In the genomic region with DNA sequence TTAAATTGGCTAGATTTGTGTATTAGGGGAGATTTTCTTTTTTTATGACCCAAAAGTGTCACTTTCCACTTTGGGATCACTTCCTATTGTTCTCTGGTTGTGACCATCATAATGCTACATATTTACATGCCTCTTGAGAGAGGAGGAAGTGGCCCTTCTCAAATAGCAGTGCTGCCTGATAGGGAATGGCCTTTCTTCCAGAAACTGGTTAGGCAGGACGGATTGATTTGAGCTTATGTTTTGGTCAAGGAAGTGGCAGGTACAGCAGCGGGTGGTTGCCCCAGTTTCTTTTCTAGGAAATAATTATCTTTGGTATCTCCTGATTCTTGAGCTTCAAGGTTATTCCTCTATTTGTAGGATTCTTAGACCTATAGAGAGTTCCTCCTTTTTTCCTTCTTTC, we compare ENCODE assay signal across 15 cellular contexts. TPM values are rescaled to one million over a fixed set of nuclear protein-coding genes. Genes with fewer than 3 reads are reported as not detected.
DNase-seq lines count a peak whose midpoint lies in the region; ATAC-seq, FAIRE-seq and TF ChIP-seq lines count a peak whose summit lies in the region.
"Had no signal": no experiment of that assay in that cellular context is flagged by ENCODE, and none has a peak within 500 bp of the region (broad histone marks: within the 10 kb centered on the region; RNA-seq: fewer than 3 reads in every experiment).

No MANE protein-coding gene starts in this region.

- intact Hi-C loops in Calu3 (cut with micrococcal nuclease; ENCODE audit: unreplicated experiment) = no loop called here

- H3K27ac Mint-ChIP-seq in Calu3 (ENCODE audit: unreplicated experiment) (peak overlapping the region; percentile 51), GM23338 (no peak overlapping the region), progenitor cell of endocrine pancreas (peak overlapping the region; percentile 91), T-helper 17 cell (no peak overlapping the region)
- H3K27ac Mint-ChIP-seq: T-cell had no signal

- H3K4me1 ChIP-seq in GM23338 (ENCODE audit: insufficient read depth) = no peaks in the 10 kb centered on the region

- H4K20me1 ChIP-seq in GM23338 (replicated peaks; ENCODE audit: insufficient read depth) = peaks cover 59% of the 10 kb centered on the region

- no peak overlapping the region for H3K4me3 ChIP-seq in GM23338

- no TSS peak for BruUV-seq in Calu3 (replicated peaks; lab: Mats Ljungman, UMichigan)

- H3K27me3 Mint-ChIP-seq in Calu3 (ENCODE audit: unreplicated experiment) (no peaks in the 10 kb centered on the region), GM23338 (ENCODE audit: insufficient read depth, low read depth, poor library complexity) (no peaks in the 10 kb centered on the region), progenitor cell of endocrine pancreas (no peaks in the 10 kb centered on the region), T-helper 17 cell (no peaks in the 10 kb centered on the region)
- H3K27me3 Mint-ChIP-seq: T-cell had no signal

- TF ChIP-seq CTCF in Calu3 (IDR thresholded peaks at IDR 0.05; ENCODE audit: unreplicated experiment) = no peak
- no peak for TF ChIP-seq CTCF in GM23338 (conservative IDR thresholded peaks at IDR 0.05; ENCODE audit: low read depth in 2 of 2)
- TF ChIP-seq CTCF in VCaP (conservative IDR thresholded peaks at IDR 0.05) = no peak
- TF ChIP-seq CTCF in progenitor cell of endocrine pancreas (IDR thresholded peaks at IDR 0.05; ENCODE audit: unreplicated experiment) = no peak

- no peaks in the 10 kb centered on the region for H3K9me3 ChIP-seq in T-helper 17 cell (ENCODE audit: control insufficient read depth, low read length, poor library complexity, severe bottlenecking)

- H3K36me3 ChIP-seq in GM23338 (ENCODE audit: insufficient read depth) = peaks cover 81% of the 10 kb centered on the region

- no peaks in the 10 kb centered on the region for H3K9me3 Mint-ChIP-seq in Calu3 (ENCODE audit: low read depth, unreplicated experiment)
- H3K9me3 Mint-ChIP-seq in GM23338 = no peaks in the 10 kb centered on the region
- no peaks in the 10 kb centered on the region for H3K9me3 Mint-ChIP-seq in progenitor cell of endocrine pancreas (ENCODE audit: low read depth)
- H3K9me3 Mint-ChIP-seq: activated naive CD4-positive, alpha-beta T cell treated with anti-CD3 and anti-CD28 coated beads, Interleukin-2, amount 50 U/mL, for 72 hours; T-cell had no signal

- FAIRE-seq in urothelium cell line (lab: Jason Lieb, UNC) = no peak

- peaks cover 89% of the 10 kb centered on the region for H3K79me2 ChIP-seq in GM23338 (replicated peaks; ENCODE audit: insufficient read depth)

- CTCF ChIA-PET in Calu3 (lab: Charles Lee) = interaction anchor here (0.8 to 1.5 kb wide), 4 partner anchors 11 to 37 kb away, joined by 3 to 9 read pairs (median 4); no protein-coding TSS in a partner anchor

- H3K4me2 ChIP-seq in GM23338 = no peak overlapping the region

- H3K4me3 Mint-ChIP-seq in Calu3 (ENCODE audit: low read depth, unreplicated experiment) (peak overlapping the region; percentile 21), GM23338 (no peak overlapping the region; the same call in 2 of the 3 replicates), progenitor cell of endocrine pancreas (ENCODE audit: low read depth) (no peak overlapping the region), T-helper 17 cell (no peak overlapping the region)
- H3K4me3 Mint-ChIP-seq: T-cell had no signal

- no peaks in the 10 kb centered on the region for H3K9me2 ChIP-seq in GM23338 (ENCODE audit: insufficient read depth)

- no peak overlapping the region for H2AFZ ChIP-seq in GM23338

- 0 out of 2 replicates have a peak overlapping the region, but pooled peaks have one; percentile 73 for H3K27ac ChIP-seq in GM23338 (ENCODE audit: low read depth)
- peak overlapping the region; percentile 97 for H3K27ac ChIP-seq in VCaP

- H3K4me1 Mint-ChIP-seq in Calu3 (ENCODE audit: low read depth, unreplicated experiment) = peaks cover 50% of the 10 kb centered on the region
- H3K4me1 Mint-ChIP-seq in GM23338 = peaks cover 13% of the 10 kb centered on the region; the same call in 2 of the 3 replicates
- H3K4me1 Mint-ChIP-seq in progenitor cell of endocrine pancreas (ENCODE audit: low read depth) = peaks cover 13% of the 10 kb centered on the region
- peaks cover 11% of the 10 kb centered on the region for H3K4me1 Mint-ChIP-seq in T-helper 17 cell

- DNase-seq in Calu3 (peak; percentile 69), GM23338 (ENCODE audit: low spot score) (no peak), progenitor cell of endocrine pancreas (ENCODE audit: low spot score, unreplicated experiment) (no peak), urothelium cell line (ENCODE audit: low spot score) (no peak), T-helper 17 cell (no peak), amygdala (lab: John Stamatoyannopoulos, UW) (no peak), NCI-H2081 (lab: John Stamatoyannopoulos, UW) (no peak)
- DNase-seq: activated CD4-positive, CD25-positive, alpha-beta regulatory T cell treated with anti-CD3 and anti-CD28 coated beads, Interleukin-2, amount 50 U/mL, for 72 hours; DMS 273 treated with DMSO at 0.1 percent for 48 hours; Kasumi-1; NCI-H187; substantia nigra; T-cell had no signal

- H3F3A ChIP-seq in GM23338 (replicated peaks; ENCODE audit: low read depth) = peaks cover 5% of the 10 kb centered on the region; the same call in 1 of the 2 replicates

- H3K36me3 Mint-ChIP-seq in Calu3 (ENCODE audit: insufficient read depth, unreplicated experiment) = peaks cover 89% of the 10 kb centered on the region
- H3K36me3 Mint-ChIP-seq in GM23338 (ENCODE audit: low read depth) = peaks cover 90% of the 10 kb centered on the region
- H3K36me3 Mint-ChIP-seq in progenitor cell of endocrine pancreas (ENCODE audit: insufficient read depth) = peaks cover 36% of the 10 kb centered on the region
- H3K36me3 Mint-ChIP-seq in T-helper 17 cell (ENCODE audit: low read depth) = peaks cover 17% of the 10 kb centered on the region

- H3K27me3 ChIP-seq in GM23338 (ENCODE audit: insufficient read depth) = no peaks in the 10 kb centered on the region

- ATAC-seq in GM23338 (no peak), T-helper 17 cell (no peak)
- ATAC-seq: activated naive CD4-positive, alpha-beta T cell treated with anti-CD3 and anti-CD28 coated beads, Interleukin-2, amount 50 U/mL, for 72 hours; T-cell had no signal

TF ChIP-seq in GM23338, 12 proteins besides CTCF, POLR2A, EP300 and RAD21:
- TF ChIP-seq CREB1 (CRISPR knock-in tag; IDR thresholded peaks at IDR 0.05; ENCODE audit: low read depth) (no peak), EZH2 (IDR thresholded peaks at IDR 0.05; ENCODE audit: low read depth, unreplicated experiment) (no peak), POLR2AphosphoS5 (IDR thresholded peaks at IDR 0.05; ENCODE audit: low read depth) (no peak)
- TF ChIP-seq, protein P1, sequence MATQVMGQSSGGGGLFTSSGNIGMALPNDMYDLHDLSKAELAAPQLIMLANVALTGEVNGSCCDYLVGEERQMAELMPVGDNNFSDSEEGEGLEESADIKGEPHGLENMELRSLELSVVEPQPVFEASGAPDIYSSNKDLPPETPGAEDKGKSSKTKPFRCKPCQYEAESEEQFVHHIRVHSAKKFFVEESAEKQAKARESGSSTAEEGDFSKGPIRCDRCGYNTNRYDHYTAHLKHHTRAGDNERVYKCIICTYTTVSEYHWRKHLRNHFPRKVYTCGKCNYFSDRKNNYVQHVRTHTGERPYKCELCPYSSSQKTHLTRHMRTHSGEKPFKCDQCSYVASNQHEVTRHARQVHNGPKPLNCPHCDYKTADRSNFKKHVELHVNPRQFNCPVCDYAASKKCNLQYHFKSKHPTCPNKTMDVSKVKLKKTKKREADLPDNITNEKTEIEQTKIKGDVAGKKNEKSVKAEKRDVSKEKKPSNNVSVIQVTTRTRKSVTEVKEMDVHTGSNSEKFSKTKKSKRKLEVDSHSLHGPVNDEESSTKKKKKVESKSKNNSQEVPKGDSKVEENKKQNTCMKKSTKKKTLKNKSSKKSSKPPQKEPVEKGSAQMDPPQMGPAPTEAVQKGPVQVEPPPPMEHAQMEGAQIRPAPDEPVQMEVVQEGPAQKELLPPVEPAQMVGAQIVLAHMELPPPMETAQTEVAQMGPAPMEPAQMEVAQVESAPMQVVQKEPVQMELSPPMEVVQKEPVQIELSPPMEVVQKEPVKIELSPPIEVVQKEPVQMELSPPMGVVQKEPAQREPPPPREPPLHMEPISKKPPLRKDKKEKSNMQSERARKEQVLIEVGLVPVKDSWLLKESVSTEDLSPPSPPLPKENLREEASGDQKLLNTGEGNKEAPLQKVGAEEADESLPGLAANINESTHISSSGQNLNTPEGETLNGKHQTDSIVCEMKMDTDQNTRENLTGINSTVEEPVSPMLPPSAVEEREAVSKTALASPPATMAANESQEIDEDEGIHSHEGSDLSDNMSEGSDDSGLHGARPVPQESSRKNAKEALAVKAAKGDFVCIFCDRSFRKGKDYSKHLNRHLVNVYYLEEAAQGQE (IDR thresholded peaks at IDR 0.05; ENCODE audit: unreplicated experiment) = no peak
- TF ChIP-seq, protein P2, sequence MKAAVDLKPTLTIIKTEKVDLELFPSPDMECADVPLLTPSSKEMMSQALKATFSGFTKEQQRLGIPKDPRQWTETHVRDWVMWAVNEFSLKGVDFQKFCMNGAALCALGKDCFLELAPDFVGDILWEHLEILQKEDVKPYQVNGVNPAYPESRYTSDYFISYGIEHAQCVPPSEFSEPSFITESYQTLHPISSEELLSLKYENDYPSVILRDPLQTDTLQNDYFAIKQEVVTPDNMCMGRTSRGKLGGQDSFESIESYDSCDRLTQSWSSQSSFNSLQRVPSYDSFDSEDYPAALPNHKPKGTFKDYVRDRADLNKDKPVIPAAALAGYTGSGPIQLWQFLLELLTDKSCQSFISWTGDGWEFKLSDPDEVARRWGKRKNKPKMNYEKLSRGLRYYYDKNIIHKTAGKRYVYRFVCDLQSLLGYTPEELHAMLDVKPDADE (IDR thresholded peaks at IDR 0.05) = no peak
TF ChIP-seq in GM23338: peak in this region for 0.

RNA-seq across cellular contexts. Expression of a gene that starts 21.9 kb away (rescaled TPM):
- total RNA-seq in Calu3 (2022) = 5.3 and 6.9 TPM in 2 replicates
- 4.5 and 8.9 TPM in 2 replicates for total RNA-seq in GM23338 (2014; rRNA removed; shearing (Covaris generic))
- 0.47 and 0.59 TPM in 2 replicates for polyA plus RNA-seq in GM23338 (2016; fragmentation: Nextera tagmentation; extraction: Ambion mirVana)
- total RNA-seq in progenitor cell of endocrine pancreas = 23.1 and 24.4 TPM in 2 replicates
- under 1 TPM; 0.08 to 0.10 TPM for total RNA-seq in T-helper 17 cell

RNA-seq across cellular contexts. Expression of a gene that starts 31.4 kb away (rescaled TPM):
- 137 and 158 TPM in 2 replicates for total RNA-seq in Calu3 (2022)
- 153 and 185 TPM in 2 replicates for total RNA-seq in GM23338 (2014; rRNA removed; shearing (Covaris generic))
- polyA plus RNA-seq in GM23338 (2016; fragmentation: Nextera tagmentation; extraction: Ambion mirVana) = 93.1 and 112 TPM in 2 replicates
- 111 and 120 TPM in 2 replicates for total RNA-seq in progenitor cell of endocrine pancreas
- total RNA-seq in T-helper 17 cell = 10 to 100 TPM; 55.2 to 62.0 TPM

RNA-seq across cellular contexts. Expression of a gene that starts 55.4 kb away (rescaled TPM):
- total RNA-seq in Calu3 (2022) (29.3 and 35.7 TPM in 2 replicates), progenitor cell of endocrine pancreas (18.1 and 20.1 TPM in 2 replicates), T-helper 17 cell (1 to 10 TPM; 5.9 to 6.2 TPM)
- 56.6 and 61.3 TPM in 2 replicates for total RNA-seq in GM23338 (2014; rRNA removed; shearing (Covaris generic))
- polyA plus RNA-seq in GM23338 (2016; fragmentation: Nextera tagmentation; extraction: Ambion mirVana) = 67.2 and 68.3 TPM in 2 replicates

Comparison
In these comparisons a context has a peak if more than half of its experiments do, and no peak if none do; other contexts are left out.
1. H3K27ac Mint-ChIP-seq: peak in Calu3 (single experiment) and progenitor cell of endocrine pancreas (single experiment); none in GM23338 (single experiment) and T-helper 17 cell (single experiment).